12 cellular contexts compared by ENCODE assay signal in the genomic region with DNA sequence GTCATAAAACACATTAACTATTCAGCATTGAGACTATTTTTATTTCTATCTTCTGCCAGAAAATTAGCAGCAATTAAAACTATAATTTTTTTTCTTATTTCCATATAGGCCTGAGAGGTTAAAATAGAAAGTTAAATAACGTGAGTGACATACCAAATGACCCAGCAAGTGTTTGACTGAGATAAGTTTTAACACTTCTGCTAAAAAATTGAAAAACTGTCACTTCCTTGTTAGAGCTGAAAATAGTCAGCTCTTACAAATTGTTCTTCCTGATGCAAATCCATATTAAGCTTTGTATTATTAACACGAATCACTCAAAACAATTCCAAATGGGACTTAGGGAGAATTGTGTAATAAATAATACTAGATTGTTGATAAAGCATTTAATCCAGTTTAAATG.
"Had no signal": no experiment of that assay in that cellular context is flagged by ENCODE, and none has a peak within 500 bp of the region (broad histone marks: within the 10 kb centered on the region; RNA-seq: fewer than 3 reads in every experiment).

No MANE protein-coding gene starts in this region.

- H3K36me3 ChIP-seq: ascending aorta, gastroesophageal sphincter, neural progenitor cell, pancreas had no signal

- H3K27ac ChIP-seq: ascending aorta, gastroesophageal sphincter, neural progenitor cell, pancreas, testis had no signal

- H3K9me3 ChIP-seq: ascending aorta, gastroesophageal sphincter, pancreas, testis had no signal

- ATAC-seq: gastroesophageal sphincter; left ventricle myocardium superior; pancreas; stimulated activated naive CD8-positive, alpha-beta T cell treated with anti-CD3 and anti-CD28 coated beads, Interleukin-15, amount 100 ng/mL, for 72 hours had no signal

- H3K4me2 ChIP-seq: neural progenitor cell had no signal

- H3K27me3 ChIP-seq: ascending aorta, neural progenitor cell, pancreas, testis had no signal

- H2AFZ ChIP-seq: neural progenitor cell had no signal

- H3K4me1 ChIP-seq: ascending aorta, gastroesophageal sphincter, neural progenitor cell, testis had no signal

- DNase-seq: activated CD4-positive, alpha-beta memory T cell treated with anti-CD3 and anti-CD28 coated beads for 36 hours; activated gamma-delta T cell treated with Interleukin-2 at 50 U/mL for 16 hours; activated T-cell treated with anti-CD3 and anti-CD28 coated beads, Interleukin-2, amount 50 U/mL, for 48 hours; kidney; left ventricle myocardium superior; pancreas; stimulated activated CD4-positive, alpha-beta T cell treated with anti-CD3 and anti-CD28 coated beads, Interleukin-4, amount 100 ng/mL, for 4 hours; stimulated activated naive CD8-positive, alpha-beta T cell treated with anti-CD3 and anti-CD28 coated beads, Interleukin-15, amount 100 ng/mL, for 72 hours; testis had no signal

- H3K9ac ChIP-seq: neural progenitor cell had no signal

- H3K4me3 ChIP-seq: ascending aorta, gastroesophageal sphincter, neural progenitor cell, pancreas, testis had no signal
